ENCODE assay signal across 1 cellular context in the genomic region with DNA sequence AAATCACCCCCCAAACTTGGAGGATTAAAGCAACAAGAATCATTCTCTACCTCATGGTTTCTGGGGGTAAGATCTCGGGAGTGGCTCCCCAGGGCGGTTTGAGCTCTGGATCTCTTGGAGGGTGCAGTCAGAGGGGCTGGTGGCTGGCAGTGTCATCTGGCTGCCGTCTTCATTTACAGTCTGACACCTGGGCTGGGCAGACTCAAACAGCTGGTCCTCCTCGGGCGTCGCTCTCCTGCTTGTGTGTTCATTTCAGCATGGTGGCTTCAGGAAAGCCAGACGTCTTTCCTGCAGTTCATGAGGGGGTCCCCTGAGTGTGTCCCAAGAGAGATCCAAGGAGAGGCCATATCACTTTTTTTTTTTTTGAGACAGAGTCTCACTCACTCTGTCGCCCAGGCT.
TF ChIP-seq lines count a peak whose summit lies in the region.

No MANE protein-coding gene starts in this region.

TF ChIP-seq in H1, 55 proteins besides CTCF, POLR2A, EP300 and RAD21:
- TF ChIP-seq JUN (IDR thresholded peaks at IDR 0.05; ENCODE audit: low read depth, low read length) (no peak), SAP30 (IDR thresholded peaks at IDR 0.05; ENCODE audit: insufficient read depth, insufficient replicate concordance, low read length) (no peak), KDM1A (IDR thresholded peaks at IDR 0.05; ENCODE audit: borderline replicate concordance, low read length) (no peak), NANOG (IDR thresholded peaks at IDR 0.05; ENCODE audit: insufficient read depth, low read depth, low read length, poor library complexity, severe bottlenecking) (no peak), RBBP5 (IDR thresholded peaks at IDR 0.05; ENCODE audit: borderline replicate concordance, low read depth, low read length) (no peak), TAF1 (IDR thresholded peaks at IDR 0.05; ENCODE audit: low read depth, low read length) (no peak)
